9 cellular contexts compared by ENCODE assay signal in the genomic region with DNA sequence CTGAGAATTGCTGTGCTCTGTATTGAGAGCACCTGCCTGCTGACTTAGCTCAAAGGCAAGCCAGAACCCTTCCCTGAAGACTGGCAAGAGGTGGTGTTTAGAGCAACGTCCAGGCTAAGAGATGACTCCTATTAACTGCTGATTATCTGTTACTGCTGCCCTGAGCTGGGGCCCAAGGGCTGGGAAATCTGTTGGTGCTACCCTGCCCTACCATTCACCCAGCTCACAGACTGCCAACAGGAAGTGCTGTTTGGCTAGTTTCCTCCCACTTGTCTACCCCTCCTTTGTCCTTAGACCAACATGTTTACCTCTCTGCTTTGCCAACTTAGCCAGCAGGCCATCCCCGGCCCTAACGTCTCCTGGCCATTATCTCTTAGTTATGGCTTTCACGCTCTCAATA.
DNase-seq lines count a peak whose midpoint lies in the region; ATAC-seq and TF ChIP-seq lines count a peak whose summit lies in the region.
"Had no signal": no experiment of that assay in that cellular context is flagged by ENCODE, and none has a peak within 500 bp of the region (broad histone marks: within the 10 kb centered on the region; RNA-seq: fewer than 3 reads in every experiment).

No MANE protein-coding gene starts in this region.

- no peaks in the 10 kb centered on the region for H3K27me3 Mint-ChIP-seq in activated naive CD8-positive, alpha-beta T cell treated with anti-CD3 and anti-CD28 coated beads, Interleukin-2, amount 50 U/mL, for 24 hours
- no peaks in the 10 kb centered on the region for H3K27me3 Mint-ChIP-seq in nephron (ENCODE audit: low read depth)

- H3K27ac Mint-ChIP-seq in activated naive CD8-positive, alpha-beta T cell treated with anti-CD3 and anti-CD28 coated beads, Interleukin-2, amount 50 U/mL, for 24 hours = peak overlapping the region; percentile 72
- peak overlapping the region in 2 of 3 experiments; percentile 8 to 29 for H3K27ac Mint-ChIP-seq in nephron

- DNase-seq in DMS153 treated with DMSO at 0.1 percent for 48 hours (lab: John Stamatoyannopoulos, UW; ENCODE audit: unreplicated experiment) (peak; percentile 20), NCI-H2029 (lab: John Stamatoyannopoulos, UW) (peak; percentile 82), KG1 (lab: John Stamatoyannopoulos, UW) (no peak), germinal center (ENCODE audit: low spot score) (no peak), AG20443 (ENCODE audit: low spot score) (no peak)
- no peak for DNase-seq in activated naive CD8-positive, alpha-beta T cell treated with anti-CD3 and anti-CD28 coated beads, Interleukin-2, amount 50 U/mL, for 24 hours
- DNase-seq: H7, heart left ventricle had no signal

- H3K4me3 Mint-ChIP-seq in activated naive CD8-positive, alpha-beta T cell treated with anti-CD3 and anti-CD28 coated beads, Interleukin-2, amount 50 U/mL, for 24 hours = no peak overlapping the region
- H3K4me3 Mint-ChIP-seq in nephron = no peak overlapping the region

- ATAC-seq in activated naive CD8-positive, alpha-beta T cell treated with anti-CD3 and anti-CD28 coated beads, Interleukin-2, amount 50 U/mL, for 24 hours = no peak

- no peaks in the 10 kb centered on the region for H3K9me3 Mint-ChIP-seq in activated naive CD8-positive, alpha-beta T cell treated with anti-CD3 and anti-CD28 coated beads, Interleukin-2, amount 50 U/mL, for 24 hours
- no peaks in the 10 kb centered on the region for H3K9me3 Mint-ChIP-seq in nephron

- TF ChIP-seq CTCF in nephron (IDR thresholded peaks at IDR 0.05; ENCODE audit: unreplicated experiment in 3 of 3) = no peak

- peaks cover 60% of the 10 kb centered on the region for H3K4me1 Mint-ChIP-seq in activated naive CD8-positive, alpha-beta T cell treated with anti-CD3 and anti-CD28 coated beads, Interleukin-2, amount 50 U/mL, for 24 hours
- H3K4me1 Mint-ChIP-seq in nephron = peaks cover 24% of the 10 kb centered on the region

- H3K36me3 Mint-ChIP-seq in activated naive CD8-positive, alpha-beta T cell treated with anti-CD3 and anti-CD28 coated beads, Interleukin-2, amount 50 U/mL, for 24 hours (ENCODE audit: low read depth) = peaks cover 51% of the 10 kb centered on the region
- H3K36me3 Mint-ChIP-seq in nephron (ENCODE audit: low read depth) = peaks cover 58% of the 10 kb centered on the region

Comparison
In these comparisons a context has a peak if more than half of its experiments do, and no peak if none do; other contexts are left out.
1. DNase-seq: peak in DMS153 treated with DMSO at 0.1 percent for 48 hours (single experiment) and NCI-H2029 (single experiment); none in activated naive CD8-positive, alpha-beta T cell treated with anti-CD3 and anti-CD28 coated beads, Interleukin-2, amount 50 U/mL, for 24 hours (single experiment), KG1 (single experiment), germinal center (single experiment) and AG20443 (single experiment).